Comparison of ENCODE assay signal across 8 cellular contexts in the genomic region with DNA sequence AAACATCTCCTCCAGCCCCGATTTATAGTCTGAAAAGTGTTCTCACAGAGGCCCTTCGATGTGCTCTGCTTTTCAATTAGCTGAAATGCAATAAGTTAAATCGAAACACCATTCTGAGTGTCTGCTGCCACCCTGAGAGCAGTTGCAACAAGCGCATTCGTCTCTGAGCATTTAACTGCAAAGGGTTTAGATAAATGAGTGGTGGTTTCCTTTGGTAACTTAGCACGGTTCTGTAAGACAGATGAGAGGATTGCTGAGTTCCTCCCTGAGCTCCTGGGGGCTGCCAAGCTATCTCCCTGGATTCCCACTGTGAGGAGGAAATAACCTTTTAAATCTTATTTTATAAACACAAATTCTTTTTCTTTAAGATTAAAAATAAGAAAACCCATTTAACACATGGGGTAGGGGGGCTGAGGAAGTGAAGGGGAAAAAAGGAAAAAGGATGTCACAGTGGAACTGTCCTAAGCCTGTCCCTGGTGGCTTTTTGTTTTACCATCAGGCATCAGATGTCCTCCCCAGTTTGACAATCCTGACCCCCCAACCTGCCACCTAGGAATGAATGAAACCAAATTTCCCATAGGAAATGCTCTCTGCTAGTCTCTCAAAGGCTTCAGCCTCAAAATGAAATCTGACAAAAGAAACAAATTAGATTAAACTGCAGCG. TPM values are rescaled to one million over a fixed set of nuclear protein-coding genes. Genes with fewer than 3 reads are reported as not detected.
DNase-seq lines count a peak whose midpoint lies in the region; ATAC-seq, FAIRE-seq and TF ChIP-seq lines count a peak whose summit lies in the region.

No MANE protein-coding gene starts in this region.

- dilution Hi-C loops in mammary epithelial cell (cut with HindIII; ENCODE audit: low sequenced_read_pairs), result no loop called here

- H3K36me3 ChIP-seq in MM.1S (replicated peaks; ENCODE audit: insufficient read depth, low read length) (no peaks in the 10 kb centered on the region), mammary epithelial cell (ENCODE audit: insufficient read depth, low read length) (no peaks in the 10 kb centered on the region), spleen (no peaks in the 10 kb centered on the region)

- no peaks in the 10 kb centered on the region for H3F3A ChIP-seq in MM.1S (ENCODE audit: insufficient read depth, low read length)

- H2AFZ ChIP-seq in MM.1S (ENCODE audit: low read length) (no peak overlapping the region), mammary epithelial cell (ENCODE audit: low read depth, low read length) (peak overlapping the region; percentile 68)

- peak; percentile 60 for DNase-seq in MM.1S
- peak; percentile 62 to 81 for DNase-seq in SHP77 (lab: John Stamatoyannopoulos, UW)
- DNase-seq in mammary epithelial cell, result peak; percentile 68
- no peak for DNase-seq in spleen
- no peak for DNase-seq in effector CD4-positive, alpha-beta T cell

- no peak overlapping the region for H3K4me3 ChIP-seq in MM.1S (ENCODE audit: low read length)
- H3K4me3 ChIP-seq in mammary epithelial cell (replicated peaks in 1 of 3; ENCODE audit: insufficient read depth in 1 of 3, low read depth in 2 of 3, low read length in 3 of 3), result no peak overlapping the region
- H3K4me3 ChIP-seq in spleen, result no peak overlapping the region

- no peak overlapping the region for H3K4me2 ChIP-seq in MM.1S (ENCODE audit: low read depth, low read length)
- H3K4me2 ChIP-seq in mammary epithelial cell (ENCODE audit: insufficient read depth, low read depth, low read length), result peak overlapping the region; percentile 15

- H4K20me1 ChIP-seq in MM.1S (ENCODE audit: insufficient read depth, low read length), result no peaks in the 10 kb centered on the region
- no peaks in the 10 kb centered on the region for H4K20me1 ChIP-seq in mammary epithelial cell (ENCODE audit: insufficient read depth, low read length)

- no peaks in the 10 kb centered on the region for H3K9me2 ChIP-seq in MM.1S (replicated peaks; ENCODE audit: insufficient read depth, low read length)

- 21% methylated on average over 7 of the region's 7 CpGs for WGBS in mammary epithelial cell (ENCODE audit: low coverage, missing lambda C conversion rate)
- 14 to 22% (median 16%) methylated on average over 7 of the region's 7 CpGs for WGBS in spleen, 5 donors

- H3K9ac ChIP-seq in MM.1S (ENCODE audit: low read length) (no peak overlapping the region), mammary epithelial cell (ENCODE audit: insufficient read depth, low read length) (no peak overlapping the region)

- H3K27ac ChIP-seq in C4-2B, result peak overlapping the region; percentile 45; the same call in 1 of the 2 replicates
- no peak overlapping the region for H3K27ac ChIP-seq in MM.1S (ENCODE audit: low read length)
- H3K27ac ChIP-seq in mammary epithelial cell (ENCODE audit: insufficient read depth, low read depth, low read length), result peak overlapping the region; percentile 20
- no peak overlapping the region for H3K27ac ChIP-seq in spleen

- H3K4me1 ChIP-seq in MM.1S (ENCODE audit: low read length) (no peaks in the 10 kb centered on the region), mammary epithelial cell (ENCODE audit: insufficient read depth, low read length) (peaks cover 24% of the 10 kb centered on the region), spleen (peaks cover 0 to 26% (median 13%) of the 10 kb centered on the region in 6 donors)

- peak; percentile 75 for ATAC-seq in GM19035 (IDR thresholded peaks at IDR 0.05; ENCODE audit: unreplicated experiment)

- peak; percentile 9 for FAIRE-seq in islet of Langerhans (lab: Jason Lieb, UNC)

- no TSS peak for BruUV-seq in mammary epithelial cell (replicated peaks; lab: Mats Ljungman, UMichigan)

- in situ Hi-C loops in mammary epithelial cell (cut with MboI; ENCODE audit: low sequenced_read_pairs in 2 of 2), result loop anchor here (5.0 to 25.0 kb wide), 5 partner anchors 311 to 779 kb away; a partner anchor contains a TSS

- CTCF ChIA-PET in mammary epithelial cell (lab: Charles Lee; ENCODE audit: low non-redundant PET), result interaction anchor here (0.7 kb wide), 1 partner anchor 307 kb away, joined by 4 read pairs; no protein-coding TSS in a partner anchor

- H3K27me3 ChIP-seq in MM.1S (replicated peaks; ENCODE audit: insufficient read depth, low read length) (no peaks in the 10 kb centered on the region), mammary epithelial cell (ENCODE audit: insufficient read depth, low read length) (no peaks in the 10 kb centered on the region), spleen (replicated peaks in 1 of 7) (no peaks in the 10 kb centered on the region)

- TF ChIP-seq POLR2A in spleen (IDR thresholded peaks at IDR 0.05), result no peak

- TF ChIP-seq CTCF in C4-2B (conservative IDR thresholded peaks at IDR 0.05) (peak; percentile 85), MM.1S (IDR thresholded peaks at IDR 0.05; ENCODE audit: low read length) (peak; percentile 37), mammary epithelial cell (conservative IDR thresholded peaks at IDR 0.05 in 1 of 2, IDR thresholded peaks at IDR 0.05 in 1 of 2; ENCODE audit: extremely low read depth in 1 of 2, insufficient read depth in 1 of 2, low read depth in 1 of 2, low read length in 2 of 2) (peak; percentile 87 to 88), spleen (IDR thresholded peaks at IDR 0.05 in 8 of 11, conservative IDR thresholded peaks at IDR 0.05 in 3 of 11) (peak in 8 of 11 experiments; percentile 32 to 55 (median 50))

- H3K79me2 ChIP-seq in MM.1S (ENCODE audit: low read length) (no peaks in the 10 kb centered on the region), mammary epithelial cell (ENCODE audit: insufficient read depth, low read length) (no peaks in the 10 kb centered on the region)

- intact Hi-C loops in mammary epithelial cell (cut with micrococcal nuclease), result loop anchor here (1.0 to 10.0 kb wide), 10 partner anchors 79 to 780 kb away; no protein-coding TSS in a partner anchor
- intact Hi-C loops in spleen (cut with DNase I; ENCODE audit: low total_unique reads), result loop anchor here (5.0 to 10.0 kb wide), 2 partner anchors 309 to 781 kb away; a partner anchor contains a TSS

- H3K9me3 ChIP-seq in MM.1S (replicated peaks; ENCODE audit: insufficient read depth, low read length), result no peaks in the 10 kb centered on the region
- H3K9me3 ChIP-seq in mammary epithelial cell (replicated peaks; ENCODE audit: insufficient read depth, low read length), result no peaks in the 10 kb centered on the region
- no peaks in the 10 kb centered on the region for H3K9me3 ChIP-seq in spleen

RNA-seq across cellular contexts. Expression of a gene that starts 56.4 kb away (rescaled TPM):
- total RNA-seq in mammary epithelial cell (10 to 100 TPM; 42.3 to 75.5 TPM), spleen (10 to 100 TPM; 70.2 to 94.7 (median 83.9) TPM)
- polyA plus RNA-seq in mammary epithelial cell (29.3 TPM), spleen (1 to 10 TPM; 8.4 to 9.8 (median 8.6) TPM)
- 32.7 TPM for polyA minus RNA-seq in mammary epithelial cell

Comparison
In these comparisons a context has a peak if more than half of its experiments do, and no peak if none do; other contexts are left out.
1. H3K27ac ChIP-seq: peak in C4-2B (single experiment) and mammary epithelial cell (single experiment); none in MM.1S (single experiment) and spleen (0 of 8).
2. CTCF ChIP-seq: peak in every context shown above with its lines; median percentile 88 in mammary epithelial cell; 85 in C4-2B; 50 in spleen; 37 in MM.1S.
3. DNase-seq: peak in MM.1S (single experiment), SHP77 (2 of 2) and mammary epithelial cell (single experiment); none in spleen (single experiment) and effector CD4-positive, alpha-beta T cell (single experiment).